ENCODE assay signal across 1 cellular context in the genomic region with DNA sequence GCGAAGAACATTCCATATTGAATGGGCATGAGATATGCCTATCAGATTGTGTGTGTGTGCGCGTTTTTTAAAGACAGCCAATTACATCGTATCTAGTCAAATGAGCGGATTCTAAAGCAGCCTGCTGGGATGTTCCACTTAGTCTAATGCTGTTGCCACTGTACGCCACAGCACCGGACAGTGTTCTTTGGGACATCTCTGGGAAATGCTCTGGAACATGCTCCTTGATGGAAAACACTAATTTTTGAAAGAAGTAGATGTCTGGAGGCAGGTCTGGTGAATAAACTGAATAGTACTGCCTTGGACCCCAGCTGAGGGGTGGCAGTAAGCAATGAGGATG.
TF ChIP-seq lines count a peak whose summit lies in the region.

No MANE protein-coding gene starts in this region.

TF ChIP-seq in HepG2, 621 proteins besides CTCF, POLR2A, EP300 and RAD21:
- no peak for TF ChIP-seq ZBTB21 (CRISPR knock-in tag; IDR thresholded peaks at IDR 0.05)
- TF ChIP-seq PCBP1 (IDR thresholded peaks at IDR 0.05; ENCODE audit: borderline replicate concordance, low read depth, low read length) = no peak
- TF ChIP-seq, protein P1, sequence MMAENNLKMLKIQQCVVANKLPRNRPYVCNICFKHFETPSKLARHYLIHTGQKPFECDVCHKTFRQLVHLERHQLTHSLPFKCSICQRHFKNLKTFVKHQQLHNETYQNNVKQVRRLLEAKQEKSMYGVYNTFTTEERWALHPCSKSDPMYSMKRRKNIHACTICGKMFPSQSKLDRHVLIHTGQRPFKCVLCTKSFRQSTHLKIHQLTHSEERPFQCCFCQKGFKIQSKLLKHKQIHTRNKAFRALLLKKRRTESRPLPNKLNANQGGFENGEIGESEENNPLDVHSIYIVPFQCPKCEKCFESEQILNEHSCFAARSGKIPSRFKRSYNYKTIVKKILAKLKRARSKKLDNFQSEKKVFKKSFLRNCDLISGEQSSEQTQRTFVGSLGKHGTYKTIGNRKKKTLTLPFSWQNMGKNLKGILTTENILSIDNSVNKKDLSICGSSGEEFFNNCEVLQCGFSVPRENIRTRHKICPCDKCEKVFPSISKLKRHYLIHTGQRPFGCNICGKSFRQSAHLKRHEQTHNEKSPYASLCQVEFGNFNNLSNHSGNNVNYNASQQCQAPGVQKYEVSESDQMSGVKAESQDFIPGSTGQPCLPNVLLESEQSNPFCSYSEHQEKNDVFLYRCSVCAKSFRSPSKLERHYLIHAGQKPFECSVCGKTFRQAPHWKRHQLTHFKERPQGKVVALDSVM (CRISPR knock-in tag; IDR thresholded peaks at IDR 0.05) = no peak
- TF ChIP-seq, protein P2, sequence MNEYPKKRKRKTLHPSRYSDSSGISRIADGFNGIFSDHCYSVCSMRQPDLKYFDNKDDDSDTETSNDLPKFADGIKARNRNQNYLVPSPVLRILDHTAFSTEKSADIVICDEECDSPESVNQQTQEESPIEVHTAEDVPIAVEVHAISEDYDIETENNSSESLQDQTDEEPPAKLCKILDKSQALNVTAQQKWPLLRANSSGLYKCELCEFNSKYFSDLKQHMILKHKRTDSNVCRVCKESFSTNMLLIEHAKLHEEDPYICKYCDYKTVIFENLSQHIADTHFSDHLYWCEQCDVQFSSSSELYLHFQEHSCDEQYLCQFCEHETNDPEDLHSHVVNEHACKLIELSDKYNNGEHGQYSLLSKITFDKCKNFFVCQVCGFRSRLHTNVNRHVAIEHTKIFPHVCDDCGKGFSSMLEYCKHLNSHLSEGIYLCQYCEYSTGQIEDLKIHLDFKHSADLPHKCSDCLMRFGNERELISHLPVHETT (CRISPR knock-in tag; conservative IDR thresholded peaks at IDR 0.05) = 0 out of 2 replicates have a peak, but pooled peaks have one; percentile 21
- TF ChIP-seq POLR2G (IDR thresholded peaks at IDR 0.05; ENCODE audit: low read depth, low read length) = peak; percentile 52; the same call in 1 of the 2 replicates
- no peak for TF ChIP-seq ZNF709 (CRISPR knock-in tag; IDR thresholded peaks at IDR 0.05)
- TF ChIP-seq, protein P3, sequence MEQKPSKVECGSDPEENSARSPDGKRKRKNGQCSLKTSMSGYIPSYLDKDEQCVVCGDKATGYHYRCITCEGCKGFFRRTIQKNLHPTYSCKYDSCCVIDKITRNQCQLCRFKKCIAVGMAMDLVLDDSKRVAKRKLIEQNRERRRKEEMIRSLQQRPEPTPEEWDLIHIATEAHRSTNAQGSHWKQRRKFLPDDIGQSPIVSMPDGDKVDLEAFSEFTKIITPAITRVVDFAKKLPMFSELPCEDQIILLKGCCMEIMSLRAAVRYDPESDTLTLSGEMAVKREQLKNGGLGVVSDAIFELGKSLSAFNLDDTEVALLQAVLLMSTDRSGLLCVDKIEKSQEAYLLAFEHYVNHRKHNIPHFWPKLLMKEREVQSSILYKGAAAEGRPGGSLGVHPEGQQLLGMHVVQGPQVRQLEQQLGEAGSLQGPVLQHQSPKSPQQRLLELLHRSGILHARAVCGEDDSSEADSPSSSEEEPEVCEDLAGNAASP (CRISPR knock-in tag; IDR thresholded peaks at IDR 0.05; ENCODE audit: borderline replicate concordance) = 0 out of 2 replicates have a peak, but pooled peaks have one; percentile 4
- TF ChIP-seq ZNF235 (CRISPR knock-in tag; IDR thresholded peaks at IDR 0.05; ENCODE audit: borderline replicate concordance) = no peak
- no peak for TF ChIP-seq MAFF (IDR thresholded peaks at IDR 0.05; ENCODE audit: low read depth, low read length)
- TF ChIP-seq ZFY (CRISPR knock-in tag; IDR thresholded peaks at IDR 0.05) = no peak
- no peak for TF ChIP-seq ZBTB20 (CRISPR knock-in tag; IDR thresholded peaks at IDR 0.05; ENCODE audit: borderline replicate concordance, low read depth)
- no peak for TF ChIP-seq NONO (IDR thresholded peaks at IDR 0.05)
- no peak for TF ChIP-seq NONO (CRISPR knock-in tag; conservative IDR thresholded peaks at IDR 0.05)
- TF ChIP-seq NR2F6 (IDR thresholded peaks at IDR 0.05) = peak; percentile 31; the same call in 1 of the 2 replicates
- no peak for TF ChIP-seq NR2F6 (CRISPR knock-in tag; IDR thresholded peaks at IDR 0.05)
- 0 out of 2 replicates have a peak, but pooled peaks have one; percentile 13 for TF ChIP-seq CCDC6 (CRISPR knock-in tag; IDR thresholded peaks at IDR 0.05)
- no peak; the same call in 1 of the 2 replicates for TF ChIP-seq RBFOX2 (IDR thresholded peaks at IDR 0.05; ENCODE audit: low read depth, low read length)
- TF ChIP-seq XBP1 (CRISPR knock-in tag; IDR thresholded peaks at IDR 0.05) = no peak
- TF ChIP-seq, protein P4, sequence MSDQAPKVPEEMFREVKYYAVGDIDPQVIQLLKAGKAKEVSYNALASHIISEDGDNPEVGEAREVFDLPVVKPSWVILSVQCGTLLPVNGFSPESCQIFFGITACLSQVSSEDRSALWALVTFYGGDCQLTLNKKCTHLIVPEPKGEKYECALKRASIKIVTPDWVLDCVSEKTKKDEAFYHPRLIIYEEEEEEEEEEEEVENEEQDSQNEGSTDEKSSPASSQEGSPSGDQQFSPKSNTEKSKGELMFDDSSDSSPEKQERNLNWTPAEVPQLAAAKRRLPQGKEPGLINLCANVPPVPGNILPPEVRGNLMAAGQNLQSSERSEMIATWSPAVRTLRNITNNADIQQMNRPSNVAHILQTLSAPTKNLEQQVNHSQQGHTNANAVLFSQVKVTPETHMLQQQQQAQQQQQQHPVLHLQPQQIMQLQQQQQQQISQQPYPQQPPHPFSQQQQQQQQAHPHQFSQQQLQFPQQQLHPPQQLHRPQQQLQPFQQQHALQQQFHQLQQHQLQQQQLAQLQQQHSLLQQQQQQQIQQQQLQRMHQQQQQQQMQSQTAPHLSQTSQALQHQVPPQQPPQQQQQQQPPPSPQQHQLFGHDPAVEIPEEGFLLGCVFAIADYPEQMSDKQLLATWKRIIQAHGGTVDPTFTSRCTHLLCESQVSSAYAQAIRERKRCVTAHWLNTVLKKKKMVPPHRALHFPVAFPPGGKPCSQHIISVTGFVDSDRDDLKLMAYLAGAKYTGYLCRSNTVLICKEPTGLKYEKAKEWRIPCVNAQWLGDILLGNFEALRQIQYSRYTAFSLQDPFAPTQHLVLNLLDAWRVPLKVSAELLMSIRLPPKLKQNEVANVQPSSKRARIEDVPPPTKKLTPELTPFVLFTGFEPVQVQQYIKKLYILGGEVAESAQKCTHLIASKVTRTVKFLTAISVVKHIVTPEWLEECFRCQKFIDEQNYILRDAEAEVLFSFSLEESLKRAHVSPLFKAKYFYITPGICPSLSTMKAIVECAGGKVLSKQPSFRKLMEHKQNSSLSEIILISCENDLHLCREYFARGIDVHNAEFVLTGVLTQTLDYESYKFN (CRISPR knock-in tag; conservative IDR thresholded peaks at IDR 0.05) = 0 out of 2 replicates have a peak, but pooled peaks have one; percentile 9
- TF ChIP-seq, protein P5, sequence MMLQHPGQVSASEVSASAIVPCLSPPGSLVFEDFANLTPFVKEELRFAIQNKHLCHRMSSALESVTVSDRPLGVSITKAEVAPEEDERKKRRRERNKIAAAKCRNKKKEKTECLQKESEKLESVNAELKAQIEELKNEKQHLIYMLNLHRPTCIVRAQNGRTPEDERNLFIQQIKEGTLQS (CRISPR knock-in tag; IDR thresholded peaks at IDR 0.05) = 0 out of 2 replicates have a peak, but pooled peaks have one; percentile 0
- TF ChIP-seq, protein P6, sequence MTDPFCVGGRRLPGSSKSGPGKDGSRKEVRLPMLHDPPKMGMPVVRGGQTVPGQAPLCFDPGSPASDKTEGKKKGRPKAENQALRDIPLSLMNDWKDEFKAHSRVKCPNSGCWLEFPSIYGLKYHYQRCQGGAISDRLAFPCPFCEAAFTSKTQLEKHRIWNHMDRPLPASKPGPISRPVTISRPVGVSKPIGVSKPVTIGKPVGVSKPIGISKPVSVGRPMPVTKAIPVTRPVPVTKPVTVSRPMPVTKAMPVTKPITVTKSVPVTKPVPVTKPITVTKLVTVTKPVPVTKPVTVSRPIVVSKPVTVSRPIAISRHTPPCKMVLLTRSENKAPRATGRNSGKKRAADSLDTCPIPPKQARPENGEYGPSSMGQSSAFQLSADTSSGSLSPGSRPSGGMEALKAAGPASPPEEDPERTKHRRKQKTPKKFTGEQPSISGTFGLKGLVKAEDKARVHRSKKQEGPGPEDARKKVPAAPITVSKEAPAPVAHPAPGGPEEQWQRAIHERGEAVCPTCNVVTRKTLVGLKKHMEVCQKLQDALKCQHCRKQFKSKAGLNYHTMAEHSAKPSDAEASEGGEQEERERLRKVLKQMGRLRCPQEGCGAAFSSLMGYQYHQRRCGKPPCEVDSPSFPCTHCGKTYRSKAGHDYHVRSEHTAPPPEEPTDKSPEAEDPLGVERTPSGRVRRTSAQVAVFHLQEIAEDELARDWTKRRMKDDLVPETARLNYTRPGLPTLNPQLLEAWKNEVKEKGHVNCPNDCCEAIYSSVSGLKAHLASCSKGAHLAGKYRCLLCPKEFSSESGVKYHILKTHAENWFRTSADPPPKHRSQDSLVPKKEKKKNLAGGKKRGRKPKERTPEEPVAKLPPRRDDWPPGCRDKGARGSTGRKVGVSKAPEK (CRISPR knock-in tag; IDR thresholded peaks at IDR 0.05; ENCODE audit: borderline replicate concordance) = no peak
- peak; percentile 80 for TF ChIP-seq RBM22 (optimal IDR thresholded peaks at IDR 0.05; ENCODE audit: low read length)
- TF ChIP-seq ZNF598 (CRISPR knock-in tag; IDR thresholded peaks at IDR 0.05; ENCODE audit: borderline replicate concordance) = no peak
- no peak for TF ChIP-seq ELF3 (CRISPR knock-in tag; IDR thresholded peaks at IDR 0.05)
- no peak for TF ChIP-seq RXRB (CRISPR knock-in tag; IDR thresholded peaks at IDR 0.05; ENCODE audit: borderline replicate concordance)
- TF ChIP-seq NFIC (IDR thresholded peaks at IDR 0.05; ENCODE audit: low read length) = 0 out of 2 replicates have a peak, but pooled peaks have one; percentile 6
- no peak for TF ChIP-seq EZH2 (conservative IDR thresholded peaks at IDR 0.05; ENCODE audit: low read depth, low read length)
- TF ChIP-seq GFI1 (CRISPR knock-in tag; IDR thresholded peaks at IDR 0.05; ENCODE audit: borderline replicate concordance) = no peak
- TF ChIP-seq MED13 (CRISPR knock-in tag; IDR thresholded peaks at IDR 0.05) = no peak
- TF ChIP-seq TARDBP (CRISPR knock-in tag; IDR thresholded peaks at IDR 0.05) = 0 out of 2 replicates have a peak, but pooled peaks have one; percentile 18
- no peak for TF ChIP-seq ZNF746 (CRISPR knock-in tag; IDR thresholded peaks at IDR 0.05)
